In the genomic region with DNA sequence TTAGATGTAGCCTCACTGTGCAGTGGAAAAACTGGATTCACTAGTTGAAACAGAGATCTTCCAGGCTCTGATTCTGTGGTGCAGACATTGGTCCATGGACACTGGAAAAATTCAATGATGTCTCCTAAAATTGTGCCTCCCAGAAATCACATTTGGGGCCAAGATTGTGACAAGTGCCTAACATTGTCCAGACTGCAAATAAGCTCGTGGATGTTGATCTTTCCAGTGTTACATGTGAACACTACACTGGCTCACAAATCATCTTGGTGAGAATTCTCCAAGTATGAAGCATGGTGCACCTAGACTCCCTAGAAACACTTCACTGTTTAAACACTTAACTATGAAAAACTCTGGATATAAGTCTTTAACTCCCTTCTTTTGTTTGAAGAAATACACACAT, we compare ENCODE assay signal across 24 cellular contexts.
"Had no signal": no experiment of that assay in that cellular context is flagged by ENCODE, and none has a peak within 500 bp of the region (broad histone marks: within the 10 kb centered on the region; RNA-seq: fewer than 3 reads in every experiment).

No MANE protein-coding gene starts in this region.

- H3K36me3 ChIP-seq: colonic mucosa, esophagus muscularis mucosa, esophagus squamous epithelium, gastrocnemius medialis, gastroesophageal sphincter, heart left ventricle, heart right ventricle had no signal

- H3K4me3 ChIP-seq: colonic mucosa, coronary artery, dorsolateral prefrontal cortex, esophagus muscularis mucosa, esophagus squamous epithelium, gastrocnemius medialis, gastroesophageal sphincter, heart left ventricle, heart right ventricle had no signal

- H3K27ac ChIP-seq: colonic mucosa, coronary artery, dorsolateral prefrontal cortex, epithelial cell of prostate, esophagus muscularis mucosa, esophagus squamous epithelium, foreskin keratinocyte, gastrocnemius medialis, gastroesophageal sphincter, heart left ventricle, heart right ventricle had no signal

- H3K9me3 ChIP-seq: colonic mucosa, esophagus muscularis mucosa, esophagus squamous epithelium, gastrocnemius medialis, gastroesophageal sphincter, heart left ventricle, heart right ventricle had no signal

- ATAC-seq: effector memory CD8-positive, alpha-beta T cell; esophagus mucosa; foreskin keratinocyte; gastrocnemius medialis; gastroesophageal sphincter; heart left ventricle; heart right ventricle had no signal

- DNase-seq: colonic mucosa; cortex of kidney; dermis blood vessel endothelial cell; dorsolateral prefrontal cortex; effector CD4-positive, alpha-beta T cell; effector CD8-positive, alpha-beta T cell; effector memory CD4-positive, alpha-beta T cell; effector memory CD8-positive, alpha-beta T cell; endodermal cell; erythroblast; esophagus squamous epithelium; foreskin fibroblast; foreskin keratinocyte; foreskin melanocyte; gastrocnemius medialis; glutamatergic neuron; head of caudate nucleus; heart left ventricle; heart right ventricle had no signal

- H3K4me1 ChIP-seq: colonic mucosa, esophagus muscularis mucosa, esophagus squamous epithelium, foreskin keratinocyte, gastrocnemius medialis, gastroesophageal sphincter, heart left ventricle, heart right ventricle had no signal
